Comparison of ENCODE assay signal across 12 cellular contexts in genomic region chr3:98513136-98513535, GRCh38. TPM values are rescaled to one million over a fixed set of nuclear protein-coding genes. Genes with fewer than 3 reads are reported as not detected.
A peak's percentile ranks its signal among the peaks of the same experiment; 100 is the strongest.
DNase-seq lines count a peak whose midpoint lies in the region; FAIRE-seq and TF ChIP-seq lines count a peak whose summit lies in the region.
"Had no signal": no experiment of that assay in that cellular context is flagged by ENCODE, and none has a peak within 500 bp of the region (broad histone marks: within the 10 kb centered on the region; RNA-seq: fewer than 3 reads in every experiment).

No MANE protein-coding gene starts in this region.

- FAIRE-seq in GM12891 (lab: Jason Lieb, UNC): no peak

- TF ChIP-seq POLR2A in GM12891 (IDR thresholded peaks at IDR 0.05; ENCODE audit: low read depth, low read length): no peak

- DNase-seq in A172 (ENCODE audit: low spot score): peak; percentile 70
- DNase-seq in GM12891 (ENCODE audit: insufficient read length, low spot score): no peak
- DNase-seq in SIG-M5 treated with dmso at 0.1 percent for 504 hours (lab: John Stamatoyannopoulos, UW; ENCODE audit: unreplicated experiment): peak; percentile 94
- DNase-seq in fibroblast of the conjunctiva (ENCODE audit: low read depth): peak; percentile 29
- DNase-seq in DMS 273 treated with DMSO at 0.1 percent for 48 hours (lab: John Stamatoyannopoulos, UW): no peak
- DNase-seq in NCI-H2227 (lab: John Stamatoyannopoulos, UW; ENCODE audit: unreplicated experiment): no peak
- DNase-seq in activated CD8-positive, alpha-beta memory T cell treated with anti-CD3 and anti-CD28 coated beads, Interleukin-2, amount 50 U/mL, for 4 hours: no peak
- no peak for DNase-seq in SHP77 treated with DMSO at 0.1 percent for 48 hours (lab: John Stamatoyannopoulos, UW)
- DNase-seq: CD8-positive, alpha-beta T cell; immature natural killer cell; NCI-H1694 had no signal

TF ChIP-seq in GM12891, 5 proteins besides CTCF, POLR2A, EP300 and RAD21:
- TF ChIP-seq PAX5 (IDR thresholded peaks at IDR 0.05; ENCODE audit: insufficient read depth, low read length, severe bottlenecking) (no peak), POLR2AphosphoS5 (IDR thresholded peaks at IDR 0.05; ENCODE audit: low read depth, low read length) (peak; percentile 32; the same call in 1 of the 2 replicates)

RNA-seq across cellular contexts. Expression of gene CLDND1, which starts 9.6 kb away (rescaled TPM):
- total RNA-seq in A172 (2014; rRNA removed; shearing (Covaris generic)): 140 and 166 TPM in 2 replicates
- polyA plus RNA-seq in GM12891 (2012; ENCODE audit: low read depth, missing spikeins): 94.1 TPM

RNA-seq across cellular contexts. Expression of gene OR5K2, which starts 15.7 kb away (rescaled TPM):
- total RNA-seq in A172 (2014; rRNA removed; shearing (Covaris generic)): not detected in 2 replicates
- polyA plus RNA-seq in GM12891 (2012; ENCODE audit: low read depth, missing spikeins): not detected
- total RNA-seq: CD8-positive, alpha-beta T cell; SK-MEL-5 had no signal
- polyA plus RNA-seq: immature natural killer cell had no signal

RNA-seq across cellular contexts. Expression of gene GPR15, which starts 18.6 kb away (rescaled TPM):
- total RNA-seq in A172 (2014; rRNA removed; shearing (Covaris generic)): not detected in 2 replicates
- polyA plus RNA-seq in GM12891 (2012; ENCODE audit: low read depth, missing spikeins): 77.2 TPM
- total RNA-seq: SK-MEL-5 had no signal

RNA-seq across cellular contexts. Expression of gene OR5K1, which starts 50.1 kb away (rescaled TPM):
- not detected in 2 replicates for total RNA-seq in A172 (2014; rRNA removed; shearing (Covaris generic))
- polyA plus RNA-seq in GM12891 (2012; ENCODE audit: low read depth, missing spikeins): not detected
- total RNA-seq: CD8-positive, alpha-beta T cell; SK-MEL-5 had no signal
- polyA plus RNA-seq: immature natural killer cell had no signal

Comparison
In these comparisons a context has a peak if more than half of its experiments do, and no peak if none do; other contexts are left out.
1. DNase-seq: peak in A172 (single experiment), SIG-M5 treated with dmso at 0.1 percent for 504 hours (single experiment) and fibroblast of the conjunctiva (single experiment); none in GM12891 (single experiment), DMS 273 treated with DMSO at 0.1 percent for 48 hours (single experiment), NCI-H2227 (single experiment), activated CD8-positive, alpha-beta memory T cell treated with anti-CD3 and anti-CD28 coated beads, Interleukin-2, amount 50 U/mL, for 4 hours (single experiment) and SHP77 treated with DMSO at 0.1 percent for 48 hours (single experiment).